5 cellular contexts compared by ENCODE assay signal in the genomic region with DNA sequence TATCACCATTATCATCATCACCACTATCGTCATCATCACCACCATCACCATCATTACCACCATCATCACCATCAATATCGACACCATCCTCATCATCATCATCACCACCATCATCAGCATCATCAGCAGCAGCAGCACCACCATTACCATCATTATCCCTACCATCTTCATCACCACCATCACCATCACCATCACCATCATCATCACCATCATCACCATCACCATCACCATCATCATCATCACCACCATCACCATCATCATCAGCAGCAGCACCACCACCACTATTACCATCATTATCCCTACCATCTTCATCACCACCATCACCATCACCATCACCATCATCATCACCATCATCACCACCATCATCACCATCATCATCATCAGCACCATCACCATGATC. TPM values are rescaled to one million over a fixed set of nuclear protein-coding genes. Genes with fewer than 3 reads are reported as not detected.
"Had no signal": no experiment of that assay in that cellular context is flagged by ENCODE, and none has a peak within 500 bp of the region (broad histone marks: within the 10 kb centered on the region; RNA-seq: fewer than 3 reads in every experiment).

No MANE protein-coding gene starts in this region.

RNA-seq across cellular contexts. Expression of a gene that starts 15.9 kb away (rescaled TPM):
- polyA plus RNA-seq: IgD-negative memory B cell had no signal

RNA-seq across cellular contexts. Expression of a gene that starts 54.0 kb away (rescaled TPM):
- total RNA-seq: HT-29 had no signal
- polyA plus RNA-seq: IgD-negative memory B cell had no signal

RNA-seq across cellular contexts. Expression of a gene that starts 58.3 kb away (rescaled TPM):
- total RNA-seq: GM23338, H4, H7, HT-29 had no signal
- polyA plus RNA-seq: GM23338, IgD-negative memory B cell had no signal
